In the genomic region with DNA sequence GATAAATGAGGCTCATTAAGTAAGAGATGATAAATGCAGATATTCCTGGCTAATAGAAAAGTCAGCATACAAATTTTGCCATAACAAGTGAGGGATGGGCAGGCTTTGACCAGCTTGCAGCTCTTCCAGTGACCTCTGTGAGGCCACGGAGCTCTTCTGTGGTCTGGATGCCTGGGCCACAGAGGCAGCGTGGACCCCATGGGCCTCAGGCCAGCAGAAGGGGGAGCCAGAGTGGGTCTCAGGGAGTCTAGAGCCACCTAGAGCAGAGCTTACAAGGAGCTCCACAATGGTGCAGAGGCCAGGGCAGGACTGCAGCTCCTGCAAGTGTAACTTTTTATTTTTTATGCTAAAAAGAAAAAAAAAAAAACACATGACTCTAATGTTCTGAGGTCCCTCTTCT, we compare ENCODE assay signal across 1 cellular context.
TF ChIP-seq lines count a peak whose summit lies in the region.

No MANE protein-coding gene starts in this region.

TF ChIP-seq in GM12878, 131 proteins besides CTCF, POLR2A, EP300 and RAD21 (continued from another document):
- TF ChIP-seq RBBP5 (conservative IDR thresholded peaks at IDR 0.05) (no peak), EGR1 (IDR thresholded peaks at IDR 0.05; ENCODE audit: borderline replicate concordance in 1 of 2, low read depth in 2 of 2, low read length in 2 of 2) (no peak), RB1 (IDR thresholded peaks at IDR 0.05; ENCODE audit: borderline replicate concordance) (no peak), GABPA (IDR thresholded peaks at IDR 0.05; ENCODE audit: low read depth) (no peak), CHD2 (IDR thresholded peaks at IDR 0.05; ENCODE audit: borderline replicate concordance, low read depth, low read length) (no peak), YBX1 (IDR thresholded peaks at IDR 0.05) (no peak)
- TF ChIP-seq, protein P1, sequence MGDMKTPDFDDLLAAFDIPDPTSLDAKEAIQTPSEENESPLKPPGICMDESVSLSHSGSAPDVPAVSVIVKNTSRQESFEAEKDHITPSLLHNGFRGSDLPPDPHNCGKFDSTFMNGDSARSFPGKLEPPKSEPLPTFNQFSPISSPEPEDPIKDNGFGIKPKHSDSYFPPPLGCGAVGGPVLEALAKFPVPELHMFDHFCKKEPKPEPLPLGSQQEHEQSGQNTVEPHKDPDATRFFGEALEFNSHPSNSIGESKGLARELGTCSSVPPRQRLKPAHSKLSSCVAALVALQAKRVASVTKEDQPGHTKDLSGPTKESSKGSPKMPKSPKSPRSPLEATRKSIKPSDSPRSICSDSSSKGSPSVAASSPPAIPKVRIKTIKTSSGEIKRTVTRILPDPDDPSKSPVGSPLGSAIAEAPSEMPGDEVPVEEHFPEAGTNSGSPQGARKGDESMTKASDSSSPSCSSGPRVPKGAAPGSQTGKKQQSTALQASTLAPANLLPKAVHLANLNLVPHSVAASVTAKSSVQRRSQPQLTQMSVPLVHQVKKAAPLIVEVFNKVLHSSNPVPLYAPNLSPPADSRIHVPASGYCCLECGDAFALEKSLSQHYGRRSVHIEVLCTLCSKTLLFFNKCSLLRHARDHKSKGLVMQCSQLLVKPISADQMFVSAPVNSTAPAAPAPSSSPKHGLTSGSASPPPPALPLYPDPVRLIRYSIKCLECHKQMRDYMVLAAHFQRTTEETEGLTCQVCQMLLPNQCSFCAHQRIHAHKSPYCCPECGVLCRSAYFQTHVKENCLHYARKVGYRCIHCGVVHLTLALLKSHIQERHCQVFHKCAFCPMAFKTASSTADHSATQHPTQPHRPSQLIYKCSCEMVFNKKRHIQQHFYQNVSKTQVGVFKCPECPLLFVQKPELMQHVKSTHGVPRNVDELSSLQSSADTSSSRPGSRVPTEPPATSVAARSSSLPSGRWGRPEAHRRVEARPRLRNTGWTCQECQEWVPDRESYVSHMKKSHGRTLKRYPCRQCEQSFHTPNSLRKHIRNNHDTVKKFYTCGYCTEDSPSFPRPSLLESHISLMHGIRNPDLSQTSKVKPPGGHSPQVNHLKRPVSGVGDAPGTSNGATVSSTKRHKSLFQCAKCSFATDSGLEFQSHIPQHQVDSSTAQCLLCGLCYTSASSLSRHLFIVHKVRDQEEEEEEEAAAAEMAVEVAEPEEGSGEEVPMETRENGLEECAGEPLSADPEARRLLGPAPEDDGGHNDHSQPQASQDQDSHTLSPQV (IDR thresholded peaks at IDR 0.05), result no peak
